Comparison of ENCODE assay signal across 15 cellular contexts in genomic region chr11:130611791-130612251, GRCh38.
DNase-seq lines count a peak whose midpoint lies in the region; ATAC-seq and TF ChIP-seq lines count a peak whose summit lies in the region.
"Had no signal": no experiment of that assay in that cellular context is flagged by ENCODE, and none has a peak within 500 bp of the region (broad histone marks: within the 10 kb centered on the region; RNA-seq: fewer than 3 reads in every experiment).

No MANE protein-coding gene starts in this region.

- H3K9me3 Mint-ChIP-seq in nephron = no peaks in the 10 kb centered on the region
- no peaks in the 10 kb centered on the region for H3K9me3 Mint-ChIP-seq in activated T-helper 2 cell treated with anti-CD3 and anti-CD28 coated beads, Interferon-gamma antibody, Interleukin-2, Interleukin-4, amounts not matched to agents 10 μg/mL and 5 μg/mL and 100 μg/mL, durations not matched to agents 14 hours and 24 hours and 36 hours
- H3K9me3 Mint-ChIP-seq: activated T-helper 17 cell treated with anti-CD3 and anti-CD28 coated beads, Interleukin-2, amount 50 U/mL, for 72 hours; CD4-positive, alpha-beta memory T cell; stimulated activated memory B cell treated with anti-CD40 and anti-IgM and Interleukin-4, amounts not matched to agents 10 μg/mL and 1 μg/mL and 100 μg/mL, for 72 hours had no signal

- no peaks in the 10 kb centered on the region for H3K36me3 Mint-ChIP-seq in nephron (ENCODE audit: low read depth)
- H3K36me3 Mint-ChIP-seq in activated T-helper 2 cell treated with anti-CD3 and anti-CD28 coated beads, Interferon-gamma antibody, Interleukin-2, Interleukin-4, amounts not matched to agents 10 μg/mL and 5 μg/mL and 100 μg/mL, durations not matched to agents 14 hours and 24 hours and 36 hours (ENCODE audit: low read depth) = no peaks in the 10 kb centered on the region
- H3K36me3 Mint-ChIP-seq: CD4-positive, alpha-beta memory T cell; stimulated activated memory B cell treated with anti-CD40 and anti-IgM and Interleukin-4, amounts not matched to agents 10 μg/mL and 1 μg/mL and 100 μg/mL, for 72 hours had no signal

- CTCF ChIA-PET in BJ (lab: Yijun Ruan, JAX) = interaction anchor here (1.2 to 2.2 kb wide), 5 partner anchors 19 to 250 kb away, joined by 3 to 9 read pairs (median 6); no protein-coding TSS in a partner anchor

- H3K27me3 ChIP-seq in BJ (ENCODE audit: control insufficient read depth, insufficient read depth, low read length) = no peaks in the 10 kb centered on the region
- no peaks in the 10 kb centered on the region for H3K27me3 ChIP-seq in MM.1S (replicated peaks; ENCODE audit: insufficient read depth, low read length)

- H3K4me1 Mint-ChIP-seq in nephron = peaks cover 42% of the 10 kb centered on the region
- no peaks in the 10 kb centered on the region for H3K4me1 Mint-ChIP-seq in activated T-helper 2 cell treated with anti-CD3 and anti-CD28 coated beads, Interferon-gamma antibody, Interleukin-2, Interleukin-4, amounts not matched to agents 10 μg/mL and 5 μg/mL and 100 μg/mL, durations not matched to agents 14 hours and 24 hours and 36 hours (ENCODE audit: low read depth)
- H3K4me1 Mint-ChIP-seq: activated CD4-positive, alpha-beta T cell treated with anti-CD3 and anti-CD28 coated beads for 36 hours; activated T-helper 17 cell treated with anti-CD3 and anti-CD28 coated beads, Interleukin-2, amount 50 U/mL, for 72 hours; CD4-positive, alpha-beta memory T cell; stimulated activated memory B cell treated with anti-CD40 and anti-IgM and Interleukin-4, amounts not matched to agents 10 μg/mL and 1 μg/mL and 100 μg/mL, for 72 hours had no signal

- peaks cover 26% of the 10 kb centered on the region for H3K4me1 ChIP-seq in MM.1S (ENCODE audit: low read length)

- no peaks in the 10 kb centered on the region for H4K20me1 ChIP-seq in MM.1S (ENCODE audit: insufficient read depth, low read length)

- H3K4me3 ChIP-seq in BJ (ENCODE audit: low read depth, low read length) = no peak overlapping the region
- H3K4me3 ChIP-seq in MM.1S (ENCODE audit: low read length) = no peak overlapping the region

- H3K9me2 ChIP-seq in MM.1S (replicated peaks; ENCODE audit: insufficient read depth, low read length) = no peaks in the 10 kb centered on the region

- H3K9ac ChIP-seq in MM.1S (ENCODE audit: low read length) = no peak overlapping the region

- no peaks in the 10 kb centered on the region for H3K36me3 ChIP-seq in BJ (ENCODE audit: control insufficient read depth, insufficient read depth, low read length)
- H3K36me3 ChIP-seq in MM.1S (replicated peaks; ENCODE audit: insufficient read depth, low read length) = no peaks in the 10 kb centered on the region

- H3K4me2 ChIP-seq in MM.1S (ENCODE audit: low read depth, low read length) = no peak overlapping the region

- peak; percentile 86 for DNase-seq in BJ (ENCODE audit: low read depth)
- DNase-seq in MM.1S = peak; percentile 7
- peak; percentile 26 for DNase-seq in dermis blood vessel endothelial cell
- DNase-seq in activated T-helper 2 cell treated with anti-CD3 and anti-CD28 coated beads, Interferon-gamma antibody, Interleukin-2, Interleukin-4, amounts not matched to agents 10 μg/mL and 5 μg/mL and 100 μg/mL, durations not matched to agents 14 hours and 24 hours and 36 hours (ENCODE audit: low spot score) = no peak
- DNase-seq in NCI-H345 (lab: John Stamatoyannopoulos, UW) = no peak
- DNase-seq in cerebellum (ENCODE audit: low spot score) = no peak
- DNase-seq: activated CD4-positive, alpha-beta T cell treated with anti-CD3 and anti-CD28 coated beads for 36 hours; CD4-positive, alpha-beta memory T cell; NCI-H1417; NCI-H774 had no signal

- no peak overlapping the region; the same call in 1 of the 2 replicates for H2AFZ ChIP-seq in MM.1S (ENCODE audit: low read length)

- POLR2A ChIA-PET in BJ (lab: Charles Lee) = no interaction called here

- H3K27ac ChIP-seq in MM.1S (ENCODE audit: low read length) = peak overlapping the region; percentile 10; the same call in 1 of the 2 replicates

- TF ChIP-seq CTCF in BJ (IDR thresholded peaks at IDR 0.05; ENCODE audit: insufficient read depth, low read depth, low read length) = no peak
- no peak for TF ChIP-seq CTCF in MM.1S (IDR thresholded peaks at IDR 0.05; ENCODE audit: low read length)
- TF ChIP-seq CTCF in nephron (IDR thresholded peaks at IDR 0.05; ENCODE audit: unreplicated experiment in 3 of 3) = no peak

- peak overlapping the region in 2 of 3 experiments; percentile 60 to 63 for H3K27ac Mint-ChIP-seq in nephron
- H3K27ac Mint-ChIP-seq in activated T-helper 2 cell treated with anti-CD3 and anti-CD28 coated beads, Interferon-gamma antibody, Interleukin-2, Interleukin-4, amounts not matched to agents 10 μg/mL and 5 μg/mL and 100 μg/mL, durations not matched to agents 14 hours and 24 hours and 36 hours = no peak overlapping the region
- H3K27ac Mint-ChIP-seq: activated T-helper 17 cell treated with anti-CD3 and anti-CD28 coated beads, Interleukin-2, amount 50 U/mL, for 72 hours; CD4-positive, alpha-beta memory T cell; stimulated activated memory B cell treated with anti-CD40 and anti-IgM and Interleukin-4, amounts not matched to agents 10 μg/mL and 1 μg/mL and 100 μg/mL, for 72 hours had no signal

- no peaks in the 10 kb centered on the region for H3F3A ChIP-seq in MM.1S (ENCODE audit: insufficient read depth, low read length)

- no peaks in the 10 kb centered on the region for H3K79me2 ChIP-seq in MM.1S (ENCODE audit: low read length)

- H3K9me3 ChIP-seq in MM.1S (replicated peaks; ENCODE audit: insufficient read depth, low read length) = no peaks in the 10 kb centered on the region

- no peak for ATAC-seq in GM19351 (IDR thresholded peaks at IDR 0.05; ENCODE audit: unreplicated experiment)
- ATAC-seq: activated CD4-positive, alpha-beta T cell treated with anti-CD3 and anti-CD28 coated beads for 36 hours; activated T-helper 17 cell treated with anti-CD3 and anti-CD28 coated beads, Interleukin-2, amount 50 U/mL, for 72 hours; left lobe of liver; stimulated activated memory B cell treated with anti-CD40 and anti-IgM and Interleukin-4, amounts not matched to agents 10 μg/mL and 1 μg/mL and 100 μg/mL, for 72 hours had no signal

- intact Hi-C loops in activated T-helper 2 cell treated with anti-CD3 and anti-CD28 coated beads, Interferon-gamma antibody, Interleukin-2, Interleukin-4, amounts not matched to agents 10 μg/mL and 5 μg/mL and 100 μg/mL, durations not matched to agents 14 hours and 24 hours and 36 hours (cut with micrococcal nuclease) = no loop called here

- no peak overlapping the region for H3K4me3 Mint-ChIP-seq in nephron
- no peak overlapping the region for H3K4me3 Mint-ChIP-seq in activated T-helper 2 cell treated with anti-CD3 and anti-CD28 coated beads, Interferon-gamma antibody, Interleukin-2, Interleukin-4, amounts not matched to agents 10 μg/mL and 5 μg/mL and 100 μg/mL, durations not matched to agents 14 hours and 24 hours and 36 hours (ENCODE audit: low read depth)
- H3K4me3 Mint-ChIP-seq: activated CD4-positive, alpha-beta T cell treated with anti-CD3 and anti-CD28 coated beads for 36 hours; activated T-helper 17 cell treated with anti-CD3 and anti-CD28 coated beads, Interleukin-2, amount 50 U/mL, for 72 hours; CD4-positive, alpha-beta memory T cell; stimulated activated memory B cell treated with anti-CD40 and anti-IgM and Interleukin-4, amounts not matched to agents 10 μg/mL and 1 μg/mL and 100 μg/mL, for 72 hours had no signal

- no peaks in the 10 kb centered on the region for H3K27me3 Mint-ChIP-seq in nephron (ENCODE audit: low read depth)
- peaks cover 4% of the 10 kb centered on the region for H3K27me3 Mint-ChIP-seq in activated T-helper 2 cell treated with anti-CD3 and anti-CD28 coated beads, Interferon-gamma antibody, Interleukin-2, Interleukin-4, amounts not matched to agents 10 μg/mL and 5 μg/mL and 100 μg/mL, durations not matched to agents 14 hours and 24 hours and 36 hours (ENCODE audit: low read depth)

Comparison
In these comparisons a context has a peak if more than half of its experiments do, and no peak if none do; other contexts are left out.
1. DNase-seq: peak in BJ (single experiment), MM.1S (single experiment) and dermis blood vessel endothelial cell (single experiment); none in activated T-helper 2 cell treated with anti-CD3 and anti-CD28 coated beads, Interferon-gamma antibody, Interleukin-2, Interleukin-4, amounts not matched to agents 10 μg/mL and 5 μg/mL and 100 μg/mL, durations not matched to agents 14 hours and 24 hours and 36 hours (single experiment), NCI-H345 (single experiment) and cerebellum (single experiment).